Comparison of ENCODE assay signal across 15 cellular contexts in the genomic region with DNA sequence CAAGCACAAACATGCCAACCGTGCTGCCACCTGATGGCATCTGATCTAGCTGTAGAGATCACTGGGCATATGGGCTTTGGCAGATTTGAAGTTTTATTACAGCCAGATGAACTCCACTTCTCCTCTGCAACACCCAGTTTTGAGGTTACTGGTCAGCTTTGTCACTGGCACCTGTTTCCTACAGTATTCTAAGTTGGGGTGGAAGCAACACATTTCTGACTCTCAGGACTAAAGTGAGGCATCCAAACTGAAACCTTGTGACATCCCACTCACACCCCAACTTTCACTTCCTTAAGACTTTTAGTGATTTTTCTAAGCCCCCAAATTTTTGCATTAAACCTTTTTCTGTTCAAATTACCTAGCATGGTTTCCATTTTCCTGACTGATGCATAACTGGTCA.
DNase-seq lines count a peak whose midpoint lies in the region; ATAC-seq and TF ChIP-seq lines count a peak whose summit lies in the region.
"Had no signal": no experiment of that assay in that cellular context is flagged by ENCODE, and none has a peak within 500 bp of the region (broad histone marks: within the 10 kb centered on the region; RNA-seq: fewer than 3 reads in every experiment).

No MANE protein-coding gene starts in this region.

- no peaks in the 10 kb centered on the region for H3K9me3 ChIP-seq in uterus

- no peaks in the 10 kb centered on the region for H3K27me3 Mint-ChIP-seq in activated CD4-positive, alpha-beta T cell treated with anti-CD3 and anti-CD28 coated beads, Interleukin-2, amount 10 ng/mL, durations not matched to agents 24 days and 14 days
- H3K27me3 Mint-ChIP-seq: naive B cell had no signal

- no peak overlapping the region for H3K4me3 ChIP-seq in uterus
- H3K4me3 ChIP-seq: PC-9 had no signal

- no peaks in the 10 kb centered on the region for H3K9me3 Mint-ChIP-seq in activated CD4-positive, alpha-beta T cell treated with anti-CD3 and anti-CD28 coated beads, Interleukin-2, amount 10 ng/mL, durations not matched to agents 24 days and 14 days
- H3K9me3 Mint-ChIP-seq: T-helper 1 cell treated with Interleukin-12 subunit alpha and Interleukin-12 subunit beta and Interleukin-4 antibody, amounts not matched to agents 30 μg/mL and 1 μg/mL, for 36 hours had no signal

- H3K4me3 Mint-ChIP-seq in activated CD4-positive, alpha-beta T cell treated with anti-CD3 and anti-CD28 coated beads, Interleukin-2, amount 10 ng/mL, durations not matched to agents 24 days and 14 days, result no peak overlapping the region
- H3K4me3 Mint-ChIP-seq: naive B cell; T-helper 1 cell treated with Interleukin-12 subunit alpha and Interleukin-12 subunit beta and Interleukin-4 antibody, amounts not matched to agents 30 μg/mL and 1 μg/mL, for 36 hours had no signal

- H3K4me1 ChIP-seq in uterus, result no peaks in the 10 kb centered on the region

- no peaks in the 10 kb centered on the region for H3K4me1 Mint-ChIP-seq in activated CD4-positive, alpha-beta T cell treated with anti-CD3 and anti-CD28 coated beads, Interleukin-2, amount 10 ng/mL, durations not matched to agents 24 days and 14 days
- H3K4me1 Mint-ChIP-seq: naive B cell had no signal

- no peaks in the 10 kb centered on the region for H3K36me3 Mint-ChIP-seq in activated CD4-positive, alpha-beta T cell treated with anti-CD3 and anti-CD28 coated beads, Interleukin-2, amount 10 ng/mL, durations not matched to agents 24 days and 14 days (ENCODE audit: low read depth)
- H3K36me3 Mint-ChIP-seq: naive B cell had no signal

- no peaks in the 10 kb centered on the region for H3K27me3 ChIP-seq in uterus

- H3K27ac Mint-ChIP-seq in activated CD4-positive, alpha-beta T cell treated with anti-CD3 and anti-CD28 coated beads, Interleukin-2, amount 10 ng/mL, durations not matched to agents 24 days and 14 days, result no peak overlapping the region
- H3K27ac Mint-ChIP-seq: naive B cell; T-helper 1 cell treated with Interleukin-12 subunit alpha and Interleukin-12 subunit beta and Interleukin-4 antibody, amounts not matched to agents 30 μg/mL and 1 μg/mL, for 36 hours had no signal

- intact Hi-C loops in activated CD4-positive, alpha-beta T cell treated with anti-CD3 and anti-CD28 coated beads, Interleukin-2, amount 10 ng/mL, durations not matched to agents 24 days and 14 days (cut with micrococcal nuclease), result no loop called here
- intact Hi-C loops in left cardiac atrium (cut with DNase I) (no loop called here), uterus (cut with DNase I; ENCODE audit: low total_unique reads) (no loop called here)

- no peak for TF ChIP-seq CTCF in uterus (IDR thresholded peaks at IDR 0.05)

- no peak for DNase-seq in activated CD4-positive, alpha-beta T cell treated with anti-CD3 and anti-CD28 coated beads, Interleukin-2, amount 10 ng/mL, durations not matched to agents 24 days and 14 days
- no peak for DNase-seq in UCSD-AML1 (lab: John Stamatoyannopoulos, UW; ENCODE audit: unreplicated experiment)
- no peak for DNase-seq in left cardiac atrium
- DNase-seq in uterus, result no peak
- DNase-seq: foreskin melanocyte, islet precursor cell, naive B cell, NCI-H1930, PC-9, trophoblast cell had no signal

- no peaks in the 10 kb centered on the region for H3K36me3 ChIP-seq in uterus

- TF ChIP-seq POLR2A in uterus (IDR thresholded peaks at IDR 0.05), result no peak

- peak; percentile 90 for ATAC-seq in GM18498 (IDR thresholded peaks at IDR 0.05; ENCODE audit: unreplicated experiment)
- ATAC-seq in GM19452 (IDR thresholded peaks at IDR 0.05; ENCODE audit: unreplicated experiment), result peak; percentile 84
- ATAC-seq in HG02852 (IDR thresholded peaks at IDR 0.05; ENCODE audit: unreplicated experiment), result peak; percentile 96
- peak; percentile 95 for ATAC-seq in HG03520 (IDR thresholded peaks at IDR 0.05; ENCODE audit: unreplicated experiment)
- ATAC-seq in left cardiac atrium, result no peak

- no peak overlapping the region for H3K27ac ChIP-seq in uterus
- H3K27ac ChIP-seq: PC-9 had no signal

Comparison
In these comparisons a context has a peak if more than half of its experiments do, and no peak if none do; other contexts are left out.
1. ATAC-seq: peak in GM18498 (single experiment), GM19452 (single experiment), HG02852 (single experiment) and HG03520 (single experiment); none in left cardiac atrium (0 of 2).